ENCODE assay signal across 26 cellular contexts in the genomic region with DNA sequence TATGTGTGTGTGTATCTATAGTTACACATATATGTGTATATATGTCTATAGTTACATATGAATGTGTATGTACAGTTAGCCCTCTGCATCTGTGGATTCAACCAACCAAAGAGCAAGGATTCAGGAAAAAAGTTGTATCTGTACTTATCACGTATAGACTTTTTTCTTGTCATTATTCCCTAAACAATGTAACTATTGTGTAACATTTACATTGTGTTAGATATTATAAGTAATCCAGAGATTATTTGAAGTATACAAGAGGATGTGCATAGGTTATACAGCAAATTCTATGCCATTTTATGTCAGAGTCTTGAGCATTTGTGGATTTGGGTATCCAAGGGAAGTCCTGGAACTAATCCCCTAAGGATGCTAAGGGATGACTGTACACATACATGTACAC.
"Had no signal": no experiment of that assay in that cellular context is flagged by ENCODE, and none has a peak within 500 bp of the region (broad histone marks: within the 10 kb centered on the region; RNA-seq: fewer than 3 reads in every experiment).

No MANE protein-coding gene starts in this region.

- H3K27me3 ChIP-seq: pancreas, tibial nerve, uterus had no signal

- H3K4me3 ChIP-seq: left ventricle myocardium inferior, lung, pancreas, prostate gland, smooth muscle cell, tibial nerve, uterus had no signal

- H3K9me3 ChIP-seq: left ventricle myocardium inferior, pancreas, prostate gland, tibial nerve, uterus had no signal

- H3K4me1 Mint-ChIP-seq: immature natural killer cell; naive B cell; stimulated activated memory B cell treated with anti-CD40 and anti-IgM and Interleukin-4, amounts not matched to agents 10 μg/mL and 1 μg/mL and 100 μg/mL, for 72 hours; stimulated activated naive CD8-positive, alpha-beta T cell treated with anti-CD3 and anti-CD28 coated beads, Interleukin-15, amount 100 ng/mL, for 72 hours had no signal

- H3K36me3 Mint-ChIP-seq: immature natural killer cell; mesothelial cell of epicardium; naive B cell; natural killer cell treated with Interleukin-12 subunit alpha and Interleukin-12 subunit beta and Interleukin-15 and Interleukin-18, amount 100 ng/mL, for 72 hours; stimulated activated memory B cell treated with anti-CD40 and anti-IgM and Interleukin-4, amounts not matched to agents 10 μg/mL and 1 μg/mL and 100 μg/mL, for 72 hours; type B pancreatic cell had no signal

- H3K27me3 Mint-ChIP-seq: natural killer cell treated with Interleukin-12 subunit alpha and Interleukin-12 subunit beta and Interleukin-15 and Interleukin-18, amount 100 ng/mL, for 72 hours; stimulated activated memory B cell treated with anti-CD40 and anti-IgM and Interleukin-4, amounts not matched to agents 10 μg/mL and 1 μg/mL and 100 μg/mL, for 72 hours; stimulated activated naive CD8-positive, alpha-beta T cell treated with anti-CD3 and anti-CD28 coated beads, Interleukin-15, amount 100 ng/mL, for 72 hours; type B pancreatic cell had no signal

- H3K36me3 ChIP-seq: left ventricle myocardium inferior, pancreas, prostate gland, tibial nerve, uterus had no signal

- H3K4me1 ChIP-seq: pancreas, prostate gland, uterus had no signal

- H3K27ac ChIP-seq: left ventricle myocardium inferior, pancreas, prostate gland, tibial nerve, uterus had no signal

- H3K27ac Mint-ChIP-seq: immature natural killer cell; mesothelial cell of epicardium; naive B cell; natural killer cell treated with Interleukin-12 subunit alpha and Interleukin-12 subunit beta and Interleukin-15 and Interleukin-18, amount 100 ng/mL, for 72 hours; stimulated activated memory B cell treated with anti-CD40 and anti-IgM and Interleukin-4, amounts not matched to agents 10 μg/mL and 1 μg/mL and 100 μg/mL, for 72 hours; stimulated activated naive CD8-positive, alpha-beta T cell treated with anti-CD3 and anti-CD28 coated beads, Interleukin-15, amount 100 ng/mL, for 72 hours; type B pancreatic cell had no signal

- FAIRE-seq: pancreas had no signal

- H3K4me3 Mint-ChIP-seq: immature natural killer cell; mesothelial cell of epicardium; naive B cell; natural killer cell treated with Interleukin-12 subunit alpha and Interleukin-12 subunit beta and Interleukin-15 and Interleukin-18, amount 100 ng/mL, for 72 hours; stimulated activated memory B cell treated with anti-CD40 and anti-IgM and Interleukin-4, amounts not matched to agents 10 μg/mL and 1 μg/mL and 100 μg/mL, for 72 hours; stimulated activated naive CD8-positive, alpha-beta T cell treated with anti-CD3 and anti-CD28 coated beads, Interleukin-15, amount 100 ng/mL, for 72 hours; type B pancreatic cell had no signal

- DNase-seq: hypothalamus; immature natural killer cell; islet precursor cell; left ventricle myocardium inferior; mesendoderm; naive B cell; pancreas; posterior cingulate gyrus; retina; right cardiac atrium; stimulated activated CD4-positive, alpha-beta T cell treated with anti-CD3 and anti-CD28 coated beads, Interleukin-1b, Interleukin-23, amount 100 ng/mL, for 48 hours; stimulated activated CD4-positive, alpha-beta T cell treated with anti-CD3 and anti-CD28 coated beads, Interleukin-2, amount 100 ng/mL, for 48 hours; stimulated activated CD4-positive, alpha-beta T cell treated with anti-CD3 and anti-CD28 coated beads, Interleukin-4, amount 100 ng/mL, for 4 hours; stimulated activated CD8-positive, alpha-beta memory T cell treated with anti-CD3 and anti-CD28 coated beads, Interleukin-4, amount 100 ng/mL, for 48 hours; stimulated activated naive CD4-positive, alpha-beta T cell treated with Interleukin-2 at 50 U/mL for 16 hours; stimulated activated naive CD8-positive, alpha-beta T cell treated with anti-CD3 and anti-CD28 coated beads, Interleukin-15, amount 100 ng/mL, for 72 hours; substantia nigra; uterus had no signal

- ATAC-seq: natural killer cell treated with Interleukin-12 subunit alpha and Interleukin-12 subunit beta and Interleukin-15 and Interleukin-18, amount 100 ng/mL, for 72 hours; pancreas; right cardiac atrium; stimulated activated memory B cell treated with anti-CD40 and anti-IgM and Interleukin-4, amounts not matched to agents 10 μg/mL and 1 μg/mL and 100 μg/mL, for 72 hours; stimulated activated naive CD8-positive, alpha-beta T cell treated with anti-CD3 and anti-CD28 coated beads, Interleukin-15, amount 100 ng/mL, for 72 hours had no signal

- H3K9me3 Mint-ChIP-seq: mesothelial cell of epicardium; naive B cell; natural killer cell treated with Interleukin-12 subunit alpha and Interleukin-12 subunit beta and Interleukin-15 and Interleukin-18, amount 100 ng/mL, for 72 hours; stimulated activated memory B cell treated with anti-CD40 and anti-IgM and Interleukin-4, amounts not matched to agents 10 μg/mL and 1 μg/mL and 100 μg/mL, for 72 hours; stimulated activated naive CD8-positive, alpha-beta T cell treated with anti-CD3 and anti-CD28 coated beads, Interleukin-15, amount 100 ng/mL, for 72 hours; type B pancreatic cell had no signal
